ENCODE assay signal across 1 cellular context in genomic region chrX:25523574-25523973, GRCh38.
TF ChIP-seq lines count a peak whose summit lies in the region.

No MANE protein-coding gene starts in this region.

TF ChIP-seq in WTC11, 78 proteins besides CTCF, POLR2A, EP300 and RAD21 (continued from another document):
- no peak for TF ChIP-seq E2F5 (CRISPR knock-in tag; IDR thresholded peaks at IDR 0.05)
- no peak for TF ChIP-seq ETV6 (CRISPR knock-in tag; IDR thresholded peaks at IDR 0.05)
- no peak for TF ChIP-seq CREM (CRISPR knock-in tag; IDR thresholded peaks at IDR 0.05)
- no peak for TF ChIP-seq SOX15 (CRISPR knock-in tag; IDR thresholded peaks at IDR 0.05)
- TF ChIP-seq ATF3 (CRISPR knock-in tag; conservative IDR thresholded peaks at IDR 0.05), result no peak
